Comparison of ENCODE assay signal across 8 cellular contexts in genomic region chr2:63840081-63840784, GRCh38. TPM values are rescaled to one million over a fixed set of nuclear protein-coding genes. Genes with fewer than 3 reads are reported as not detected.
DNase-seq lines count a peak whose midpoint lies in the region; ATAC-seq, FAIRE-seq and TF ChIP-seq lines count a peak whose summit lies in the region.

No MANE protein-coding gene starts in this region.

- intact Hi-C loops in ascending aorta (cut with DNase I): loop anchor here (1.0 to 10.0 kb wide), 7 partner anchors 13 to 1135 kb away; partner anchors contain the start of genes EHBP1, MDH1 and WDPCP

- peak overlapping the region; percentile 99 for H3K27ac ChIP-seq in KOPT-K1 (ENCODE audit: low read depth, low read length, poor library complexity, severe bottlenecking)
- peak overlapping the region; percentile 89 to 97 for H3K27ac ChIP-seq in ascending aorta
- peak overlapping the region; percentile 94 for H3K27ac ChIP-seq in subcutaneous abdominal adipose tissue (ENCODE audit: low read depth, low read length)

- peaks cover 0 to 22% of the 10 kb centered on the region in 2 donors for H3K4me1 ChIP-seq in ascending aorta
- peaks cover 0 to 34% (median 30%) of the 10 kb centered on the region in 5 donors for H3K4me1 ChIP-seq in subcutaneous abdominal adipose tissue (ENCODE audit: control insufficient read depth in 5 of 5, insufficient read depth in 5 of 5, low read length in 5 of 5)

- peak overlapping the region; percentile 67 to 91 for H3K4me3 ChIP-seq in ascending aorta
- peak overlapping the region; percentile 73 to 97 (median 92) for H3K4me3 ChIP-seq in subcutaneous abdominal adipose tissue (ENCODE audit: low read depth in 1 of 5, low read length in 5 of 5)

- H3K9ac ChIP-seq in subcutaneous abdominal adipose tissue (ENCODE audit: low read length in 5 of 5): peak overlapping the region; percentile 52 to 100 (median 98)

- peak; percentile 57 for DNase-seq in NK-92 treated with Interleukin-12 subunit alpha and Interleukin-12 subunit beta, amount 100 ng/mL, for 24 hours (lab: John Stamatoyannopoulos, UW)
- DNase-seq in NK-92 (lab: John Stamatoyannopoulos, UW; ENCODE audit: unreplicated experiment) (no peak), ascending aorta (ENCODE audit: low spot score in 2 of 2) (peak; percentile 9 to 69), immature natural killer cell (no peak), D721Med (ENCODE audit: insufficient read length, low spot score) (no peak)

- ATAC-seq in GM21825 (IDR thresholded peaks at IDR 0.05; ENCODE audit: unreplicated experiment): peak; percentile 25

- peak overlapping the region; percentile 93 to 99 (median 97) for H3K4me3 Mint-ChIP-seq in immature natural killer cell

- H3K36me3 ChIP-seq in KOPT-K1 (ENCODE audit: insufficient read depth, low read length): peaks cover 12% of the 10 kb centered on the region
- no peaks in the 10 kb centered on the region for H3K36me3 ChIP-seq in ascending aorta
- no peaks in the 10 kb centered on the region for H3K36me3 ChIP-seq in subcutaneous abdominal adipose tissue (ENCODE audit: control insufficient read depth in 5 of 5, insufficient read depth in 5 of 5, low read length in 5 of 5)

- H3K27ac Mint-ChIP-seq in immature natural killer cell: peak overlapping the region; percentile 94 to 99 (median 97)

- FAIRE-seq in D721Med (lab: Jason Lieb, UNC): no peak

- peaks cover 8 to 13% (median 9%) of the 10 kb centered on the region in 3 donors for H3K27me3 Mint-ChIP-seq in immature natural killer cell (ENCODE audit: low read depth in 3 of 3)

- no peaks in the 10 kb centered on the region for H3K27me3 ChIP-seq in ascending aorta
- no peaks in the 10 kb centered on the region for H3K27me3 ChIP-seq in subcutaneous abdominal adipose tissue (ENCODE audit: control insufficient read depth in 5 of 5, insufficient read depth in 4 of 5, low read length in 5 of 5)

- H3K4me1 Mint-ChIP-seq in immature natural killer cell: peaks cover 43 to 50% of the 10 kb centered on the region in 2 donors

- H3K9me3 Mint-ChIP-seq in immature natural killer cell: no peaks in the 10 kb centered on the region

- TF ChIP-seq CTCF in ascending aorta (IDR thresholded peaks at IDR 0.05): no peak
- no peak for TF ChIP-seq CTCF in D721Med (IDR thresholded peaks at IDR 0.05; ENCODE audit: insufficient read depth, missing control alignments)

- no peaks in the 10 kb centered on the region for H3K36me3 Mint-ChIP-seq in immature natural killer cell

- no peaks in the 10 kb centered on the region for H3K9me3 ChIP-seq in KOPT-K1 (ENCODE audit: insufficient read depth, low read length, poor library complexity, severe bottlenecking)
- no peaks in the 10 kb centered on the region for H3K9me3 ChIP-seq in ascending aorta
- H3K9me3 ChIP-seq in subcutaneous abdominal adipose tissue (ENCODE audit: control insufficient read depth in 5 of 5, low read length in 5 of 5): no peaks in the 10 kb centered on the region

RNA-seq across cellular contexts. Expression of gene UGP2, which starts 1.5 kb away (rescaled TPM):
- total RNA-seq in ascending aorta: 25.7 TPM
- 100 to 1,000 TPM; 132 to 263 (median 151) TPM for polyA plus RNA-seq in immature natural killer cell

Comparison
In these comparisons a context has a peak if more than half of its experiments do, and no peak if none do; other contexts are left out.
1. DNase-seq: peak in NK-92 treated with Interleukin-12 subunit alpha and Interleukin-12 subunit beta, amount 100 ng/mL, for 24 hours (single experiment) and ascending aorta (2 of 2); none in NK-92 (single experiment), immature natural killer cell (0 of 3) and D721Med (single experiment).
2. Peak in every context shown above with its lines, with median percentiles within 50 percentile points of each other: H3K27ac ChIP-seq.